In the genomic region with DNA sequence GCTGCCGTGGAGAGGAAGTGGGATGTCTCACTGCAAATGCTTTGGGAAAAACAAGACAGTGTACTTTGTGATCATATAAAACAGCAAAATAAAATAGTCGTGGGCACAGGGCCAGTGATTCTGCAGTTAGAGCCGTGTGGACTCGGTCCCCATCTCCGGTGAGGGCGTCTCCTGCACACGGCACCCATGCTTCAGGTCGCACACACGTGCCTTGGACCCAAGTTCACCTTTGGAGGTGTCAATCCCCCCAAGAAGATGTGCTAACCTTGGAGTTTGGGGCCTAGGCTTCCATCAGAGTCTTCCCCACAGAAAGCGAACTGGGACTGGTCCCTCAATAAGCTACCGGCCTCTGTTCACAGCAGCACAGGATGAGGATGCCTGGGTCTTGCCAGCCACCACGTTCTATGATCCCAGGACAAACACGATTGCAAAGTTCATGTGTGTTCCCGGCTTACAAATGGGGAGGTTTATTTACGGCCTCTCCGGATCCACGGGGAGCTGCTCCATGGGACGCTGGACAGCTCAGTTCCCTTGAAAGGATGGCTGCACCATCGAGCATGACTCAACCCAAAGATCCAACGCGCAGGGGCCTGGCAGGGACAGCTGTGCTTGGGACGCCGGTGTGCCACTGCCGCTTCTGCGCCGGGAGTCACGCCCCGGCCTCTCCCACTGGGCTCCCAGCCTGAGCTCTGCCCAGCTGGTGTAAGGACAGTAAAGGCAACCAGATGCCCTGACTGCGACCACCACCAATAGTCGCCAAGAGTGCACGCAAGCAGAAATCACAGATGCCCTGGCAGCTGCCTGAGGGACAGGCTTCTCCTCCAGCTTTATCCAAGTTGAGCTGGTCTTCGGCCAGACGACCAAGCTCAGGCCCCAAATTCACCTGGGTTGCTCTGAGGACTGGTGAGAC, we compare ENCODE assay signal across 11 cellular contexts. TPM values are rescaled to one million over a fixed set of nuclear protein-coding genes. Genes with fewer than 3 reads are reported as not detected.
DNase-seq lines count a peak whose midpoint lies in the region; ATAC-seq and TF ChIP-seq lines count a peak whose summit lies in the region.
"Had no signal": no experiment of that assay in that cellular context is flagged by ENCODE, and none has a peak within 500 bp of the region (broad histone marks: within the 10 kb centered on the region; RNA-seq: fewer than 3 reads in every experiment).

No MANE protein-coding gene starts in this region.

- H3K4me3 ChIP-seq in BLaER1 = peak overlapping the region; percentile 31; the same call in 1 of the 2 replicates
- H3K4me3 ChIP-seq in MM.1S (ENCODE audit: low read length) = peak overlapping the region; percentile 16
- H3K4me3 ChIP-seq in gastroesophageal sphincter = no peak overlapping the region
- no peak overlapping the region for H3K4me3 ChIP-seq in A673 (ENCODE audit: low read depth, low read length, poor library complexity, severe bottlenecking)
- H3K4me3 ChIP-seq: upper lobe of left lung had no signal

- H3F3A ChIP-seq in MM.1S (ENCODE audit: insufficient read depth, low read length) = peaks cover 68% of the 10 kb centered on the region

- peaks cover 100% of the 10 kb centered on the region for H3K79me2 ChIP-seq in MM.1S (ENCODE audit: low read length)

- TF ChIP-seq CTCF in MM.1S (IDR thresholded peaks at IDR 0.05; ENCODE audit: low read length) (no peak), gastroesophageal sphincter (IDR thresholded peaks at IDR 0.05) (no peak), A673 (conservative IDR thresholded peaks at IDR 0.05; ENCODE audit: low read depth, low read length) (no peak)

- no peak overlapping the region for H2AFZ ChIP-seq in MM.1S (ENCODE audit: low read length)

- ATAC-seq in gastroesophageal sphincter (no peak), GM21723 (IDR thresholded peaks at IDR 0.05; ENCODE audit: unreplicated experiment) (no peak), HG03139 (IDR thresholded peaks at IDR 0.05; ENCODE audit: unreplicated experiment) (no peak)

- no peak for TF ChIP-seq EP300 in gastroesophageal sphincter (IDR thresholded peaks at IDR 0.05)

- intact Hi-C loops in A673 (cut with micrococcal nuclease; ENCODE audit: unreplicated experiment) = no loop called here

- 47 to 62% methylated on average over 3 to 12 of the region's 33 CpGs for WGBS in gastroesophageal sphincter (ENCODE audit: low coverage in 1 of 2), 2 donors

- H3K27ac ChIP-seq in BLaER1 (no peak overlapping the region), MM.1S (ENCODE audit: low read length) (peak overlapping the region; percentile 98), gastroesophageal sphincter (peak overlapping the region in 3 of 4 donors; percentile 73 to 80 (median 76)), A673 (ENCODE audit: low read depth, low read length, poor library complexity, severe bottlenecking) (no peak overlapping the region)
- H3K27ac ChIP-seq: C4-2B had no signal

- no peak for TF ChIP-seq POLR2A in gastroesophageal sphincter (IDR thresholded peaks at IDR 0.05)

- DNase-seq in MM.1S (no peak), pons (ENCODE audit: low spot score) (peak; percentile 22), MV-4-11 (lab: John Stamatoyannopoulos, UW) (no peak), A673 (ENCODE audit: low spot score) (no peak)
- DNase-seq: NCI-H187 treated with DMSO at 0.1 percent for 48 hours had no signal

- H3K9me2 ChIP-seq in MM.1S (replicated peaks; ENCODE audit: insufficient read depth, low read length) = no peaks in the 10 kb centered on the region

- H3K4me1 ChIP-seq in BLaER1 (peaks cover 49% of the 10 kb centered on the region), MM.1S (ENCODE audit: low read length) (peaks cover 81% of the 10 kb centered on the region), gastroesophageal sphincter (peaks cover 8 to 91% (median 55%) of the 10 kb centered on the region in 3 donors), A673 (ENCODE audit: insufficient read depth, low read length, poor library complexity, severe bottlenecking) (no peaks in the 10 kb centered on the region)

- POLR2A ChIA-PET in A673 (lab: Charles Lee; ENCODE audit: low non-redundant PET) = no interaction called here

- H3K9ac ChIP-seq in BLaER1 = no peak overlapping the region
- peak overlapping the region; percentile 63; the same call in 1 of the 2 replicates for H3K9ac ChIP-seq in MM.1S (ENCODE audit: low read length)

- H4K20me1 ChIP-seq in BLaER1 (peaks cover 79% of the 10 kb centered on the region), MM.1S (ENCODE audit: insufficient read depth, low read length) (peaks cover 30% of the 10 kb centered on the region)

- H3K4me2 ChIP-seq in BLaER1 = peak overlapping the region; percentile 88
- peak overlapping the region; percentile 96 for H3K4me2 ChIP-seq in MM.1S (ENCODE audit: low read depth, low read length)

- peaks cover 22% of the 10 kb centered on the region for H3K27me3 ChIP-seq in BLaER1
- no peaks in the 10 kb centered on the region for H3K27me3 ChIP-seq in MM.1S (replicated peaks; ENCODE audit: insufficient read depth, low read length)
- H3K27me3 ChIP-seq in gastroesophageal sphincter = no peaks in the 10 kb centered on the region
- no peaks in the 10 kb centered on the region for H3K27me3 ChIP-seq in A673 (replicated peaks; ENCODE audit: insufficient read depth, low read depth, low read length, poor library complexity)
- H3K27me3 ChIP-seq: upper lobe of left lung had no signal

- CTCF ChIA-PET in A673 (lab: Charles Lee) = no interaction called here

- H3K9me3 ChIP-seq in BLaER1 = no peaks in the 10 kb centered on the region
- no peaks in the 10 kb centered on the region for H3K9me3 ChIP-seq in MM.1S (replicated peaks; ENCODE audit: insufficient read depth, low read length)
- H3K9me3 ChIP-seq in gastroesophageal sphincter = no peaks in the 10 kb centered on the region
- H3K9me3 ChIP-seq in A673 (ENCODE audit: low read depth, low read length, poor library complexity, severe bottlenecking) = no peaks in the 10 kb centered on the region
- H3K9me3 ChIP-seq: upper lobe of left lung had no signal

- H3K36me3 ChIP-seq in BLaER1 (no peaks in the 10 kb centered on the region), MM.1S (replicated peaks; ENCODE audit: insufficient read depth, low read length) (peaks cover 9% of the 10 kb centered on the region), gastroesophageal sphincter (peaks cover 0 to 11% of the 10 kb centered on the region in 2 donors), A673 (ENCODE audit: insufficient read depth, low read length, poor library complexity, severe bottlenecking) (no peaks in the 10 kb centered on the region)
- H3K36me3 ChIP-seq: upper lobe of left lung had no signal

- BruUV-seq in A673 (replicated peaks; lab: Mats Ljungman, UMichigan) = no TSS peak

RNA-seq across cellular contexts. Expression of gene GAS6, which starts 8.6 kb away (rescaled TPM):
- total RNA-seq in gastroesophageal sphincter (100 to 1,000 TPM; 132 to 392 (median 217) TPM), A673 (2021) (0.67 and 0.79 TPM in 2 replicates)

Comparison
In these comparisons a context has a peak if more than half of its experiments do, and no peak if none do; other contexts are left out.
1. H3K27ac ChIP-seq: peak in MM.1S (single experiment) and gastroesophageal sphincter (3 of 4); none in BLaER1 (single experiment) and A673 (single experiment).
2. H3K4me3 ChIP-seq: peak in BLaER1 (single experiment) and MM.1S (single experiment); none in gastroesophageal sphincter (0 of 2) and A673 (single experiment).
3. RNA of gene GAS6, which starts 8.6 kb away (total RNA-seq): 132 to 392 TPM in gastroesophageal sphincter; 0.67 to 0.79 TPM in A673; every median in the first group is over 10 times any median in the second.